Comparison of ENCODE assay signal across 8 cellular contexts in the genomic region with DNA sequence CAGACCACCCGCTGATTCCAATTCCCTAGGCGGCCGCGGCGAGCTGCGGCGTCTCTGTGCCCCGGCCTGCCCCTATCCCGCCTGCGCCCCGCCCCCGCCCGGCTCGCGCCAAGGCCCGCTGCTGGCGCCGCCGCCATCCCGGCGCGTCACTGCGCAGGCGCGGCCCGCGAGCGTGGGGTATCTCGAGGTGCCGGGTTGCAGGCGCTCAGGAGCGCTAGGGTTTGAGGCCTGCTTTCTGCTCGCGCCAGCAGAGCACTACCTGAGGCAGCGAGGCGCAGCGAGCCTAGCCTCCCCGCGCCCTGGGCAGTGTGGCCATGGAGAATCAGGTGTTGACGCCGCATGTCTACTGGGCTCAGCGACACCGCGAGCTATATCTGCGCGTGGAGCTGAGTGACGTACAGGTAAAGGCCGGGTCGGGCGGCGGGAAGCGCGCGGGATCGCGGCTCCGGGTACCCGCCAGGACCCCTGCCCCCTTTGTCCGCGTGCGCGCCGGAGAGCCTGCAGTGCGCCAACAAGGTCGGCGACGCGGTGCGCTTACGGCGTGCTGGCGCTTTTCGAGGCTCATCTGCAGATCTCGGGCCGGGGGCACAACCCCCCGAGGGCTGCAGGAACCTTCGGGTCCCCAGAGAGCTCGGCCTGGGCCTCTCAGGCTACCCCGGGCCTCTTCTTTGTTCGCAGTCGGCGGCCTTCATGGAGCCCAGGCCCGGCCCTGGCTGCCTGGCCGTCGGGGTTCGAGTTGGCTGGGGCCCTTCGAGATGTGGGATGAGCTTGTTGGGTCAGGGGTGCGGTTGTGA. TPM values are rescaled to one million over a fixed set of nuclear protein-coding genes. Genes with fewer than 3 reads are reported as not detected.
DNase-seq lines count a peak whose midpoint lies in the region; TF ChIP-seq lines count a peak whose summit lies in the region.

A gene with protein sequence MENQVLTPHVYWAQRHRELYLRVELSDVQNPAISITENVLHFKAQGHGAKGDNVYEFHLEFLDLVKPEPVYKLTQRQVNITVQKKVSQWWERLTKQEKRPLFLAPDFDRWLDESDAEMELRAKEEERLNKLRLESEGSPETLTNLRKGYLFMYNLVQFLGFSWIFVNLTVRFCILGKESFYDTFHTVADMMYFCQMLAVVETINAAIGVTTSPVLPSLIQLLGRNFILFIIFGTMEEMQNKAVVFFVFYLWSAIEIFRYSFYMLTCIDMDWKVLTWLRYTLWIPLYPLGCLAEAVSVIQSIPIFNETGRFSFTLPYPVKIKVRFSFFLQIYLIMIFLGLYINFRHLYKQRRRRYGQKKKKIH (plus strand): TSS at position 146 of the 794 bp plus-strand sequence. CDS start 169 bp downstream, at position 315.

- peak within 1 kb of the TSS; percentile 88 for H3K27ac Mint-ChIP-seq in activated naive CD4-positive, alpha-beta T cell treated with anti-CD3 and anti-CD28 coated beads, Interleukin-2, amount 10 ng/mL, durations not matched to agents 7 days and 5 days

- H3K4me3 ChIP-seq in HAP-1 (peak within 1 kb of the TSS; percentile 67), SK-N-SH (ENCODE audit: low read depth in 2 of 2, low read length in 1 of 2) (peak within 1 kb of the TSS; percentile 77 to 82), suprapubic skin (peak within 1 kb of the TSS; percentile 68)

- H4K20me1 ChIP-seq in SK-N-SH (ENCODE audit: insufficient read depth) = peaks cover 39% of the 10 kb centered on the region

- peak; percentile 16 to 17 for TF ChIP-seq POLR2A in suprapubic skin (IDR thresholded peaks at IDR 0.05)

- peaks cover 13% of the 10 kb centered on the region for H3K4me1 ChIP-seq in ES-I3 (ENCODE audit: insufficient read depth, low read length)
- peaks cover 20% of the 10 kb centered on the region for H3K4me1 ChIP-seq in HAP-1
- peaks cover 3 to 35% of the 10 kb centered on the region in 2 experiments; a peak in 2 of 4 replicates for H3K4me1 ChIP-seq in SK-N-SH (ENCODE audit: control insufficient read depth in 1 of 2, insufficient read depth in 2 of 2, low read depth in 1 of 2, low read length in 1 of 2)
- H3K4me1 ChIP-seq in suprapubic skin = peaks cover 39% of the 10 kb centered on the region

- H3K9me3 Mint-ChIP-seq in activated naive CD4-positive, alpha-beta T cell treated with anti-CD3 and anti-CD28 coated beads, Interleukin-2, amount 10 ng/mL, durations not matched to agents 7 days and 5 days = no peaks in the 10 kb centered on the region

- H3K9ac ChIP-seq in ES-I3 (ENCODE audit: low read depth, low read length) (peak within 1 kb of the TSS; percentile 85), SK-N-SH (peak within 1 kb of the TSS; percentile 87)

- TF ChIP-seq CTCF in SK-N-SH (IDR thresholded peaks at IDR 0.05) (no peak), suprapubic skin (IDR thresholded peaks at IDR 0.05) (no peak)

- H3K27ac ChIP-seq in SK-N-SH (ENCODE audit: low read depth in 2 of 2, low read length in 1 of 2) (peak within 1 kb of the TSS; percentile 61 to 84), suprapubic skin (peak within 1 kb of the TSS; percentile 49)

- H3K27me3 ChIP-seq in HAP-1 (ENCODE audit: low read depth) (no peaks in the 10 kb centered on the region), SK-N-SH (ENCODE audit: insufficient read depth) (no peaks in the 10 kb centered on the region), suprapubic skin (no peaks in the 10 kb centered on the region)

- peak within 1 kb of the TSS; percentile 82 for H3K4me3 Mint-ChIP-seq in activated naive CD4-positive, alpha-beta T cell treated with anti-CD3 and anti-CD28 coated beads, Interleukin-2, amount 10 ng/mL, durations not matched to agents 7 days and 5 days

- peaks cover 53% of the 10 kb centered on the region for H3K79me2 ChIP-seq in SK-N-SH (ENCODE audit: insufficient read depth)

- H3K4me1 Mint-ChIP-seq in activated naive CD4-positive, alpha-beta T cell treated with anti-CD3 and anti-CD28 coated beads, Interleukin-2, amount 10 ng/mL, durations not matched to agents 7 days and 5 days = peaks cover 37% of the 10 kb centered on the region

- DNase-seq in HAP-1 (ENCODE audit: low spot score in 2 of 2) (peak; percentile 96 to 100), MV-4-11 (lab: John Stamatoyannopoulos, UW) (peak; percentile 65), SK-N-SH (peak; percentile 99), globus pallidus (ENCODE audit: low spot score) (peak; percentile 84), occipital lobe (lab: John Stamatoyannopoulos, UW) (peak; percentile 80), suprapubic skin (ENCODE audit: low spot score in 2 of 2) (peak; percentile 85 to 88)
- DNase-seq in activated naive CD4-positive, alpha-beta T cell treated with anti-CD3 and anti-CD28 coated beads, Interleukin-2, amount 10 ng/mL, durations not matched to agents 7 days and 5 days = peak; percentile 91

- peak within 1 kb of the TSS; percentile 89 for H3K4me2 ChIP-seq in SK-N-SH

- H3K36me3 Mint-ChIP-seq in activated naive CD4-positive, alpha-beta T cell treated with anti-CD3 and anti-CD28 coated beads, Interleukin-2, amount 10 ng/mL, durations not matched to agents 7 days and 5 days = peaks cover 2% of the 10 kb centered on the region

- POLR2A ChIA-PET in SK-N-SH (lab: Yijun Ruan, JAX) = interaction anchor here (0.7 to 2.0 kb wide), 8 partner anchors 10 to 339 kb away, joined by 3 to 15 read pairs (median 4); partner anchors contain the start of genes INTS14, RAB11A and RNU5B-1

- H3K9me3 ChIP-seq in ES-I3 (ENCODE audit: control insufficient read depth, insufficient read depth, low read length) (no peaks in the 10 kb centered on the region), HAP-1 (no peaks in the 10 kb centered on the region), SK-N-SH (no peaks in the 10 kb centered on the region), suprapubic skin (no peaks in the 10 kb centered on the region)

- H3F3A ChIP-seq in SK-N-SH (replicated peaks; ENCODE audit: insufficient read depth) = peaks cover 9% of the 10 kb centered on the region

- H3K36me3 ChIP-seq in ES-I3 (ENCODE audit: insufficient read depth, low read length) (no peaks in the 10 kb centered on the region), HAP-1 (replicated peaks) (peaks cover 3% of the 10 kb centered on the region; the same call in 1 of the 2 replicates), SK-N-SH (replicated peaks in 1 of 2; ENCODE audit: control insufficient read depth in 1 of 2, insufficient read depth in 2 of 2, low read length in 1 of 2) (no peaks in the 10 kb centered on the region), suprapubic skin (no peaks in the 10 kb centered on the region)

- no peak for TF ChIP-seq RAD21 in SK-N-SH (IDR thresholded peaks at IDR 0.05; ENCODE audit: low read length)

- H2AFZ ChIP-seq in SK-N-SH (ENCODE audit: low read depth) = peak within 1 kb of the TSS; percentile 93

- CTCF ChIA-PET in SK-N-SH (lab: Yijun Ruan, JAX) = interaction anchor here (0.7 to 2.3 kb wide), 3 partner anchors 15 to 340 kb away, joined by 3 to 6 read pairs (median 3); no protein-coding TSS in a partner anchor
- CTCF ChIA-PET in activated naive CD4-positive, alpha-beta T cell treated with anti-CD3 and anti-CD28 coated beads, Interleukin-2, amount 10 ng/mL, durations not matched to agents 7 days and 5 days (lab: Charles Lee) = interaction anchor here (0.6 to 0.9 kb wide), 3 partner anchors 14 to 90 kb away, joined by 3 read pairs; partner anchors contain the start of gene INTS14

- H3K27me3 Mint-ChIP-seq in activated naive CD4-positive, alpha-beta T cell treated with anti-CD3 and anti-CD28 coated beads, Interleukin-2, amount 10 ng/mL, durations not matched to agents 7 days and 5 days = peaks cover 8% of the 10 kb centered on the region

- in situ Hi-C loops in HAP-1 (cut with MboI; ENCODE audit: low sequenced_read_pairs) = no loop called here

- H3K9me2 ChIP-seq in SK-N-SH = no peaks in the 10 kb centered on the region

- TF ChIP-seq EP300 in SK-N-SH (IDR thresholded peaks at IDR 0.05; ENCODE audit: borderline replicate concordance in 1 of 2, low read depth in 1 of 2, low read length in 1 of 2) = no peak
- TF ChIP-seq EP300 in suprapubic skin (IDR thresholded peaks at IDR 0.05) = no peak

- 1% methylated on average over 24 of the region's 88 CpGs for WGBS in SK-N-SH (ENCODE audit: low lambda C conversion rate)
- under 1% methylated on average over 42 of the region's 88 CpGs for WGBS in suprapubic skin

TF ChIP-seq in SK-N-SH, 30 proteins besides CTCF, POLR2A, EP300 and RAD21:
- TF ChIP-seq GABPA (IDR thresholded peaks at IDR 0.05; ENCODE audit: low read depth) (no peak), SIN3A (IDR thresholded peaks at IDR 0.05; ENCODE audit: borderline replicate concordance, low read depth, low read length) (0 out of 2 replicates have a peak, but pooled peaks have one; percentile 33), TAF1 (IDR thresholded peaks at IDR 0.05; ENCODE audit: borderline replicate concordance, low read depth, low read length) (peak; percentile 55; the same call in 1 of the 2 replicates), NRF1 (IDR thresholded peaks at IDR 0.05; ENCODE audit: low read depth, low read length) (peak; percentile 86), JUND (IDR thresholded peaks at IDR 0.05) (no peak), MXI1 (IDR thresholded peaks at IDR 0.05; ENCODE audit: low read depth, low read length) (peak; percentile 87), MAX (IDR thresholded peaks at IDR 0.05; ENCODE audit: low read depth) (peak; percentile 76), POLR2AphosphoS5 (IDR thresholded peaks at IDR 0.05; ENCODE audit: low read depth, low read length) (peak; percentile 73)

RNA-seq across cellular contexts. Expression of the gene that starts here (rescaled TPM):
- 45.7 and 58.6 TPM in 2 replicates for polyA plus RNA-seq in SK-N-SH (2012; rRNA removed)
- 69.2 and 70.0 TPM in 2 replicates for polyA plus RNA-seq in SK-N-SH (2012; cell fraction: cytosol; rRNA removed)
- 17.1 and 27.9 TPM in 2 replicates for polyA plus RNA-seq in SK-N-SH (2012; cell fraction: nucleus; rRNA removed)
- total RNA-seq in occipital lobe (117 TPM), suprapubic skin (10 to 100 TPM; 36.6 to 65.2 (median 44.9) TPM)

Comparison
In these comparisons a context has a peak if more than half of its experiments do, and no peak if none do; other contexts are left out.
1. Peak in every context shown above with its lines: DNase-seq, H3K4me3 ChIP-seq and H3K27ac ChIP-seq.